Comparison of ENCODE assay signal across 15 cellular contexts in genomic region chr11:92976681-92977080, GRCh38.
"Had no signal": no experiment of that assay in that cellular context is flagged by ENCODE, and none has a peak within 500 bp of the region (broad histone marks: within the 10 kb centered on the region; RNA-seq: fewer than 3 reads in every experiment).

No MANE protein-coding gene starts in this region.

- DNase-seq: naive thymus-derived CD8-positive, alpha-beta T cell; nephron progenitor cell; nucleus accumbens; pancreas; retina; stimulated activated CD4-positive, alpha-beta T cell treated with anti-CD3 and anti-CD28 coated beads, Interleukin-15, amount 100 ng/mL, for 24 hours; stimulated activated CD4-positive, alpha-beta T cell treated with anti-CD3 and anti-CD28 coated beads, Interleukin-2, amount 100 ng/mL, for 24 hours; stimulated activated CD4-positive, alpha-beta T cell treated with anti-CD3 and anti-CD28 coated beads, Interleukin-2, amount 100 ng/mL, for 48 hours; stimulated activated CD4-positive, alpha-beta T cell treated with anti-CD3 and anti-CD28 coated beads, Interleukin-4, amount 100 ng/mL, for 24 hours; stimulated activated naive B cell treated with anti-CD40 and anti-IgM and Interleukin-4, amounts not matched to agents 10 μg/mL and 1 μg/mL and 100 μg/mL, for 72 hours; stimulated activated naive CD4-positive, alpha-beta T cell treated with Interleukin-2 at 50 U/mL for 16 hours; stomach; thyroid gland; trophoblast cell; upper lobe of left lung had no signal
